10 cellular contexts compared by ENCODE assay signal in genomic region chr5:141508440-141508807, GRCh38. TPM values are rescaled to one million over a fixed set of nuclear protein-coding genes. Genes with fewer than 3 reads are reported as not detected.
DNase-seq lines count a peak whose midpoint lies in the region; ATAC-seq, FAIRE-seq and TF ChIP-seq lines count a peak whose summit lies in the region.
"Had no signal": no experiment of that assay in that cellular context is flagged by ENCODE, and none has a peak within 500 bp of the region (broad histone marks: within the 10 kb centered on the region; RNA-seq: fewer than 3 reads in every experiment).

No MANE protein-coding gene starts in this region.

- H3K27ac Mint-ChIP-seq in immature natural killer cell, result no peak overlapping the region
- no peak overlapping the region for H3K27ac Mint-ChIP-seq in activated CD4-positive, alpha-beta memory T cell treated with anti-CD3 and anti-CD28 coated beads, Interleukin-2, amount 10 ng/mL, durations not matched to agents 7 days and 5 days

- H3F3A ChIP-seq in neural cell (ENCODE audit: insufficient read depth, low read length, poor library complexity, severe bottlenecking), result peaks cover 5% of the 10 kb centered on the region

- H3K4me1 Mint-ChIP-seq in immature natural killer cell, result peaks cover 15 to 16% of the 10 kb centered on the region in 2 donors
- peaks cover 11% of the 10 kb centered on the region for H3K4me1 Mint-ChIP-seq in activated CD4-positive, alpha-beta memory T cell treated with anti-CD3 and anti-CD28 coated beads, Interleukin-2, amount 10 ng/mL, durations not matched to agents 7 days and 5 days

- peaks cover 9% of the 10 kb centered on the region for H3K23me2 ChIP-seq in H1 (ENCODE audit: low read depth, low read length)

- H4K8ac ChIP-seq in H1 (ENCODE audit: extremely low read depth, insufficient read depth, low read length), result no peak overlapping the region

- H3K56ac ChIP-seq in H1 (replicated peaks; ENCODE audit: insufficient read length, low read depth, low read length), result no peak overlapping the region

- H3K23ac ChIP-seq in H1 (ENCODE audit: insufficient read length), result no peak overlapping the region

- no peak for TF ChIP-seq EP300 in H1 (IDR thresholded peaks at IDR 0.05; ENCODE audit: borderline replicate concordance in 1 of 2, low read depth in 2 of 2, low read length in 2 of 2)
- TF ChIP-seq EP300 in neural cell (conservative IDR thresholded peaks at IDR 0.05; ENCODE audit: poor library complexity, severe bottlenecking), result no peak

- no peaks in the 10 kb centered on the region for H3K27me3 ChIP-seq in H1 (replicated peaks in 1 of 4; ENCODE audit: control insufficient read depth in 3 of 4, extremely low read depth in 1 of 4, insufficient read depth in 3 of 4, low read length in 3 of 4)
- H3K27me3 ChIP-seq in neural cell (ENCODE audit: insufficient read depth, low read depth, low read length), result no peaks in the 10 kb centered on the region
- no peaks in the 10 kb centered on the region for H3K27me3 ChIP-seq in effector memory CD4-positive, alpha-beta T cell (replicated peaks; ENCODE audit: control insufficient read depth, insufficient read depth, low read length, poor library complexity, severe bottlenecking)

- peaks cover 0 to 9% (median 3%) of the 10 kb centered on the region in 4 experiments; a peak in 3 of 8 replicates for H3K36me3 ChIP-seq in H1 (ENCODE audit: control insufficient read depth in 2 of 4, insufficient read depth in 4 of 4, low read length in 3 of 4)
- peaks cover 5% of the 10 kb centered on the region for H3K36me3 ChIP-seq in neural cell (ENCODE audit: insufficient read depth, low read length)
- H3K36me3 ChIP-seq in effector memory CD4-positive, alpha-beta T cell (ENCODE audit: control insufficient read depth, insufficient read depth, low read length), result no peaks in the 10 kb centered on the region

- no peaks in the 10 kb centered on the region for H3K79me2 ChIP-seq in H1 (ENCODE audit: control insufficient read depth in 1 of 2, insufficient read depth in 2 of 2, low read length in 2 of 2)
- no peaks in the 10 kb centered on the region for H3K79me2 ChIP-seq in neural cell (replicated peaks; ENCODE audit: insufficient read depth, low read length)

- H2BK15ac ChIP-seq in H1 (ENCODE audit: low read length), result no peak overlapping the region

- H3K9ac ChIP-seq in H1 (replicated peaks in 1 of 4; ENCODE audit: extremely low read depth in 1 of 4, low read depth in 3 of 4, low read length in 3 of 4) (no peak overlapping the region), neural cell (ENCODE audit: low read length) (peak overlapping the region; percentile 61)

- H4K20me1 ChIP-seq in H1 (replicated peaks in 1 of 2; ENCODE audit: control insufficient read depth in 1 of 2, insufficient read depth in 2 of 2, low read length in 2 of 2), result no peaks in the 10 kb centered on the region
- no peaks in the 10 kb centered on the region for H4K20me1 ChIP-seq in neural cell (ENCODE audit: insufficient read depth)

- 23% methylated on average over 7 of the region's 9 CpGs; no CpG with 5 or more reads in 1 of the 2 experiments for WGBS in H1 (ENCODE audit: extremely low coverage in 1 of 2, insufficient coverage in 1 of 2, insufficient read length in 1 of 2, insufficient replicate concordance in 2 of 2, low coverage in 1 of 2, low lambda C conversion rate in 2 of 2, missing lambda C conversion rate in 1 of 2), 2 experiments

- H3K27me3 Mint-ChIP-seq in immature natural killer cell (ENCODE audit: low read depth in 3 of 3), result peaks cover 9 to 20% (median 18%) of the 10 kb centered on the region in 3 donors
- H3K27me3 Mint-ChIP-seq in activated CD4-positive, alpha-beta memory T cell treated with anti-CD3 and anti-CD28 coated beads, Interleukin-2, amount 10 ng/mL, durations not matched to agents 7 days and 5 days, result no peaks in the 10 kb centered on the region

- CTCF ChIA-PET in AG04449 (lab: Yijun Ruan, JAX) (interaction anchor here (1.1 to 37.5 kb wide), 11 partner anchors 9 to 165 kb away, joined by 3 to 856 read pairs (median 10); partner anchors contain the start of genes PCDHGA10, PCDHGA11, PCDHGA12 and PCDHGA3), H1 (lab: Charles Lee; ENCODE audit: partially characterized antibody) (interaction anchor here (0.7 to 50.9 kb wide), 26 partner anchors 9 to 348 kb away, joined by 3 to 1236 read pairs (median 7); partner anchors contain the start of genes PCDHB14, PCDHB15, PCDHGA10 and PCDHGA11)
- CTCF ChIA-PET in activated CD4-positive, alpha-beta memory T cell treated with anti-CD3 and anti-CD28 coated beads, Interleukin-2, amount 10 ng/mL, durations not matched to agents 7 days and 5 days (lab: Charles Lee), result interaction anchor here (0.5 to 1.0 kb wide), 2 partner anchors 14 to 39 kb away, joined by 3 to 4 read pairs; no protein-coding TSS in a partner anchor

- no peaks in the 10 kb centered on the region for H3K9me2 ChIP-seq in neural cell (ENCODE audit: insufficient read depth, low read length)

- TF ChIP-seq POLR2A in NB4 (IDR thresholded peaks at IDR 0.05; ENCODE audit: extremely low read depth, insufficient read length) (no peak), H1 (IDR thresholded peaks at IDR 0.05; ENCODE audit: control extremely low read depth in 1 of 2, low read depth in 2 of 2, low read length in 2 of 2) (no peak)

- no peak overlapping the region for H3K14ac ChIP-seq in H1 (ENCODE audit: insufficient read length)

- H3K4me3 Mint-ChIP-seq in immature natural killer cell, result no peak overlapping the region
- no peak overlapping the region for H3K4me3 Mint-ChIP-seq in activated CD4-positive, alpha-beta memory T cell treated with anti-CD3 and anti-CD28 coated beads, Interleukin-2, amount 10 ng/mL, durations not matched to agents 7 days and 5 days
- H3K4me3 Mint-ChIP-seq: CD4-positive, alpha-beta memory T cell had no signal

- H3K79me1 ChIP-seq in H1 (ENCODE audit: low read depth, low read length), result no peaks in the 10 kb centered on the region

- no peak overlapping the region for H2AK5ac ChIP-seq in H1 (ENCODE audit: low read depth, low read length)

- H2BK5ac ChIP-seq in H1 (ENCODE audit: low read depth, low read length), result 0 out of 2 replicates have a peak overlapping the region, but pooled peaks have one; percentile 56

- H2AFZ ChIP-seq in H1 (ENCODE audit: low read length), result no peak overlapping the region
- no peak overlapping the region for H2AFZ ChIP-seq in neural cell (ENCODE audit: low read depth, low read length)

- no peak overlapping the region for H2BK120ac ChIP-seq in H1 (replicated peaks; ENCODE audit: low read depth, low read length)

- POLR2A ChIA-PET in AG04449 (lab: Yijun Ruan, JAX), result interaction anchor here (0.9 to 3.1 kb wide), 10 partner anchors 10 to 49 kb away, joined by 3 to 33 read pairs (median 11); partner anchors contain the start of genes PCDHGC3 and PCDHGC5
- POLR2A ChIA-PET in H1 (lab: Charles Lee; ENCODE audit: partially characterized antibody), result interaction anchor here (1.0 to 2.0 kb wide), 4 partner anchors 12 to 52 kb away, joined by 3 to 17 read pairs (median 4); no protein-coding TSS in a partner anchor
- POLR2A ChIA-PET in activated CD4-positive, alpha-beta memory T cell treated with anti-CD3 and anti-CD28 coated beads, Interleukin-2, amount 10 ng/mL, durations not matched to agents 7 days and 5 days (lab: Charles Lee), result interaction anchor here (0.7 to 1.3 kb wide), 2 partner anchors 13 to 15 kb away, joined by 3 to 6 read pairs; no protein-coding TSS in a partner anchor

- H3K4me3 ChIP-seq in AG04449 (ENCODE audit: low read depth, low read length), result peak overlapping the region; percentile 48
- peak overlapping the region; percentile 28 for H3K4me3 ChIP-seq in NB4 (ENCODE audit: low read depth, low read length)
- peak overlapping the region in 3 of 4 experiments; percentile 19 to 48 (median 24); a peak in 4 of 8 replicates for H3K4me3 ChIP-seq in H1 (ENCODE audit: extremely low read depth in 1 of 4, insufficient read depth in 2 of 4, low read depth in 3 of 4, low read length in 4 of 4)
- peak overlapping the region; percentile 59 for H3K4me3 ChIP-seq in neural cell (ENCODE audit: low read length)
- no peak overlapping the region for H3K4me3 ChIP-seq in effector memory CD4-positive, alpha-beta T cell (ENCODE audit: insufficient read depth, low read depth, low read length, poor library complexity, severe bottlenecking)

- no peaks in the 10 kb centered on the region for H3K9me3 ChIP-seq in H1 (ENCODE audit: insufficient read depth in 2 of 2, low read depth in 1 of 2, low read length in 1 of 2)
- no peaks in the 10 kb centered on the region for H3K9me3 ChIP-seq in neural cell (ENCODE audit: low read length)
- H3K9me3 ChIP-seq in effector memory CD4-positive, alpha-beta T cell (ENCODE audit: control insufficient read depth, low read length), result no peaks in the 10 kb centered on the region

- no peak overlapping the region for H4K91ac ChIP-seq in H1 (replicated peaks; ENCODE audit: insufficient read length, low read length)

- H3K9me3 Mint-ChIP-seq in immature natural killer cell, result no peaks in the 10 kb centered on the region
- no peaks in the 10 kb centered on the region for H3K9me3 Mint-ChIP-seq in activated CD4-positive, alpha-beta memory T cell treated with anti-CD3 and anti-CD28 coated beads, Interleukin-2, amount 10 ng/mL, durations not matched to agents 7 days and 5 days
- H3K9me3 Mint-ChIP-seq: CD4-positive, alpha-beta memory T cell had no signal

- H3K4ac ChIP-seq in H1 (replicated peaks; ENCODE audit: insufficient read length, low read depth, low read length), result no peak overlapping the region

- H3K4me2 ChIP-seq in H1 (ENCODE audit: insufficient read depth in 1 of 2, low read depth in 2 of 2, low read length in 2 of 2), result peak overlapping the region; percentile 61 to 65
- H3K4me2 ChIP-seq in neural cell (ENCODE audit: low read length), result peak overlapping the region; percentile 49

- no peak overlapping the region for H4K5ac ChIP-seq in H1 (ENCODE audit: insufficient read length, low read depth, low read length)

- H3K27ac ChIP-seq in H1 (ENCODE audit: low read depth, low read length), result no peak overlapping the region
- H3K27ac ChIP-seq in neural cell (ENCODE audit: low read length), result peak overlapping the region; percentile 78
- H3K27ac ChIP-seq in effector memory CD4-positive, alpha-beta T cell (ENCODE audit: insufficient read depth, low read length, poor library complexity, severe bottlenecking), result no peak overlapping the region

- H3K18ac ChIP-seq in H1 (ENCODE audit: extremely low read depth, low read length), result no peak overlapping the region

- H3K4me1 ChIP-seq in H1 (replicated peaks in 1 of 4; ENCODE audit: control insufficient read depth in 3 of 4, insufficient read depth in 4 of 4, low read length in 3 of 4), result peaks cover 4 to 17% (median 11%) of the 10 kb centered on the region in 4 experiments
- peaks cover 10% of the 10 kb centered on the region for H3K4me1 ChIP-seq in effector memory CD4-positive, alpha-beta T cell (ENCODE audit: control insufficient read depth, insufficient read depth, low read length, poor library complexity, severe bottlenecking)

- no peak for FAIRE-seq in H1 (lab: Jason Lieb, UNC)

- no peak for ATAC-seq in GM19467 (IDR thresholded peaks at IDR 0.05; ENCODE audit: unreplicated experiment)

- H2BK12ac ChIP-seq in H1 (ENCODE audit: low read depth, low read length), result peak overlapping the region; percentile 63; the same call in 1 of the 2 replicates

- no peak for TF ChIP-seq CTCF in AG04449 (IDR thresholded peaks at IDR 0.05; ENCODE audit: insufficient read depth, low read length, missing control alignments)
- TF ChIP-seq CTCF in NB4 (IDR thresholded peaks at IDR 0.05; ENCODE audit: low read depth, low read length), result no peak
- TF ChIP-seq CTCF in H1 (IDR thresholded peaks at IDR 0.05; ENCODE audit: control extremely low read depth in 1 of 3, insufficient read depth in 1 of 3, low read depth in 1 of 3, low read length in 3 of 3), result no peak
- no peak for TF ChIP-seq CTCF in neural cell (IDR thresholded peaks at IDR 0.05; ENCODE audit: poor library complexity, severe bottlenecking)

- peaks cover 0 to 11% (median 9%) of the 10 kb centered on the region in 3 donors for H3K36me3 Mint-ChIP-seq in immature natural killer cell
- peaks cover 5% of the 10 kb centered on the region for H3K36me3 Mint-ChIP-seq in activated CD4-positive, alpha-beta memory T cell treated with anti-CD3 and anti-CD28 coated beads, Interleukin-2, amount 10 ng/mL, durations not matched to agents 7 days and 5 days (ENCODE audit: low read depth)

- DNase-seq in AG04449 (ENCODE audit: low read depth, low spot score), result no peak
- DNase-seq in NB4 (ENCODE audit: low read depth), result peak; percentile 57
- DNase-seq in H1 (ENCODE audit: low read depth in 1 of 2, low spot score in 2 of 2), result no peak
- no peak for DNase-seq in immature natural killer cell
- no peak for DNase-seq in effector memory CD4-positive, alpha-beta T cell
- no peak for DNase-seq in activated CD4-positive, alpha-beta memory T cell treated with anti-CD3 and anti-CD28 coated beads, Interleukin-2, amount 10 ng/mL, durations not matched to agents 7 days and 5 days
- DNase-seq: activated CD4-positive, CD25-positive, alpha-beta regulatory T cell treated with anti-CD3 and anti-CD28 coated beads, Interleukin-2, amount 50 U/mL, for 72 hours; CD4-positive, alpha-beta memory T cell had no signal

- no peak overlapping the region for H2BK20ac ChIP-seq in H1 (ENCODE audit: low read length)

- TF ChIP-seq RAD21 in H1 (IDR thresholded peaks at IDR 0.05 in 1 of 2, conservative IDR thresholded peaks at IDR 0.05 in 1 of 2; ENCODE audit: low read depth in 2 of 2, low read length in 2 of 2) (no peak), neural cell (conservative IDR thresholded peaks at IDR 0.05) (no peak)

RNA-seq across cellular contexts. Expression of gene PCDHGC5, which starts 19.5 kb away (rescaled TPM):
- 0.78 and 1.1 TPM in 2 replicates for total RNA-seq in H1 (2021; fragmentation: NEBNext Ultra II Directional; extraction: Animal tissue kit (Norgen Biotek cat#: 25700))
- polyA plus RNA-seq in H1 (2011; rRNA removed) (0.41 and 0.66 TPM in 2 replicates), neural cell (0.51 and 0.54 TPM in 2 replicates), immature natural killer cell (not detected)
- 0.28 TPM for polyA plus RNA-seq in H1 (2011; cell fraction: cytosol; rRNA removed)
- 4.3 TPM for polyA plus RNA-seq in H1 (2011; cell fraction: nucleus; rRNA removed)
- 0.28 to 0.43 TPM (median 0.35 TPM) in 4 replicates for polyA plus RNA-seq in H1 (2012, experiment 1 of 2)
- polyA plus RNA-seq in H1 (2012, experiment 2 of 2), result 0.14 TPM
- 0.39 TPM for polyA plus RNA-seq in H1 (2013, experiment 1 of 2)
- polyA plus RNA-seq in H1 (2013, experiment 2 of 2), result 0.22 TPM
- 4.3 and 5.6 TPM in 2 replicates for polyA minus RNA-seq in H1 (2011; rRNA and poly(A)+ RNA removed)
- polyA minus RNA-seq in H1 (2011; cell fraction: cytosol; rRNA and poly(A)+ RNA removed), result 0.37 TPM
- polyA minus RNA-seq in H1 (2011; cell fraction: nucleus; rRNA and poly(A)+ RNA removed), result 11.0 TPM
- 5.1 and 7.4 TPM in 2 replicates for polyA minus RNA-seq in neural cell
- total RNA-seq in activated CD4-positive, alpha-beta memory T cell treated with anti-CD3 and anti-CD28 coated beads, Interleukin-2, amount 10 ng/mL, durations not matched to agents 7 days and 5 days, result not detected
- total RNA-seq: CD4-positive, alpha-beta memory T cell had no signal
- polyA plus RNA-seq: CD4-positive, alpha-beta memory T cell had no signal

RNA-seq across cellular contexts. Expression of gene PCDHGC4, which starts 23.6 kb away (rescaled TPM):
- 2.4 and 2.6 TPM in 2 replicates for total RNA-seq in H1 (2021; fragmentation: NEBNext Ultra II Directional; extraction: Animal tissue kit (Norgen Biotek cat#: 25700))
- polyA plus RNA-seq in H1 (2011; rRNA removed) (2.1 and 2.8 TPM in 2 replicates), neural cell (4.3 and 6.4 TPM in 2 replicates), immature natural killer cell (not detected)
- polyA plus RNA-seq in H1 (2011; cell fraction: cytosol; rRNA removed), result 2.2 TPM
- 5.0 TPM for polyA plus RNA-seq in H1 (2011; cell fraction: nucleus; rRNA removed)
- polyA plus RNA-seq in H1 (2012, experiment 1 of 2), result 1.8 to 2.4 TPM (median 2.0 TPM) in 4 replicates
- 1.7 TPM for polyA plus RNA-seq in H1 (2012, experiment 2 of 2)
- 4.1 TPM for polyA plus RNA-seq in H1 (2013, experiment 1 of 2)
- 3.1 TPM for polyA plus RNA-seq in H1 (2013, experiment 2 of 2)
- polyA minus RNA-seq in H1 (2011; rRNA and poly(A)+ RNA removed), result 8.5 and 9.4 TPM in 2 replicates
- polyA minus RNA-seq in H1 (2011; cell fraction: cytosol; rRNA and poly(A)+ RNA removed), result 3.4 TPM
- polyA minus RNA-seq in H1 (2011; cell fraction: nucleus; rRNA and poly(A)+ RNA removed), result 12.8 TPM
- polyA minus RNA-seq in neural cell, result 25.3 and 28.7 TPM in 2 replicates
- not detected for total RNA-seq in activated CD4-positive, alpha-beta memory T cell treated with anti-CD3 and anti-CD28 coated beads, Interleukin-2, amount 10 ng/mL, durations not matched to agents 7 days and 5 days
- total RNA-seq: CD4-positive, alpha-beta memory T cell had no signal

RNA-seq across cellular contexts. Expression of gene PCDHGC3, which starts 32.7 kb away (rescaled TPM):
- total RNA-seq in H1 (2021; fragmentation: NEBNext Ultra II Directional; extraction: Animal tissue kit (Norgen Biotek cat#: 25700)), result 18.6 and 19.6 TPM in 2 replicates
- polyA plus RNA-seq in H1 (2011; rRNA removed), result 4.7 and 11.3 TPM in 2 replicates
- polyA plus RNA-seq in H1 (2011; cell fraction: cytosol; rRNA removed), result 4.5 TPM
- 7.3 TPM for polyA plus RNA-seq in H1 (2011; cell fraction: nucleus; rRNA removed)
- polyA plus RNA-seq in H1 (2012, experiment 1 of 2), result 25.4 to 29.6 TPM (median 28.0 TPM) in 4 replicates
- 27.0 TPM for polyA plus RNA-seq in H1 (2012, experiment 2 of 2)
- 56.3 TPM for polyA plus RNA-seq in H1 (2013, experiment 1 of 2)
- polyA plus RNA-seq in H1 (2013, experiment 2 of 2), result 50.4 TPM
- 8.8 and 9.8 TPM in 2 replicates for polyA minus RNA-seq in H1 (2011; rRNA and poly(A)+ RNA removed)
- polyA minus RNA-seq in H1 (2011; cell fraction: cytosol; rRNA and poly(A)+ RNA removed), result 5.9 TPM
- polyA minus RNA-seq in H1 (2011; cell fraction: nucleus; rRNA and poly(A)+ RNA removed), result 14.3 TPM
- 2.1 and 2.8 TPM in 2 replicates for polyA plus RNA-seq in neural cell
- 11.0 and 11.6 TPM in 2 replicates for polyA minus RNA-seq in neural cell
- 1 to 10 TPM in 1 of 3 donors, under 1 TPM in 2; 0.63 to 1.3 (median 0.77) TPM for polyA plus RNA-seq in immature natural killer cell
- not detected for total RNA-seq in activated CD4-positive, alpha-beta memory T cell treated with anti-CD3 and anti-CD28 coated beads, Interleukin-2, amount 10 ng/mL, durations not matched to agents 7 days and 5 days
